ENCODE assay signal across 25 cellular contexts in the genomic region with DNA sequence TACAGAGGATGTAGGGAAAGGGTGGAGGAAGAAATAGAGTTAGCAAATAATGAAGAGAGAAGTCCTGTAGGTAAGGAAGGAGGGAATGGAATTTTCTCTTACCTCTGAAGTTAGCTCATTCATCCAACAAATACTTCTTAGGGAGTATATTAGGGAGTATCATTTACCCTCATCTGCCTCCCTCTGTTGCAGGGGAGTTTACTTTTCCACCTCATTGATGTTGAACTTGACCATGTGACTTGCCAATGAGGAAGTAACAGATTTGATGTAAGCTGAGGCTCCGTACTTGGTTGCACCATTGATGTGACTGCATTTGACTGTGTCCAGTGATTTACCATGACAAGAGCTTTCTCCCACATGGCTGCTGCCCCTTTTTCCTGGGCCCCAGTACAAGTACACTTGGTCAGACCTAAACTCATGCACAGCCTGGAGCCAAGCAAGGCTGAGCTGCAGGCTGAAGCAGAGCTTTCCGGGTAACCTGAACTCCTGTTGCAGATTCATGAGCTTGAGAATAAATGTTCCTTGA.
"Had no signal": no experiment of that assay in that cellular context is flagged by ENCODE, and none has a peak within 500 bp of the region (broad histone marks: within the 10 kb centered on the region; RNA-seq: fewer than 3 reads in every experiment).

No MANE protein-coding gene starts in this region.

- H3K4me1 Mint-ChIP-seq: activated CD4-positive, alpha-beta T cell treated with anti-CD3 and anti-CD28 coated beads, Interleukin-2, amount 10 ng/mL, durations not matched to agents 24 days and 14 days; activated naive CD8-positive, alpha-beta T cell treated with anti-CD3 and anti-CD28 coated beads for 36 hours had no signal

- ATAC-seq: body of pancreas; mucosa of descending colon; natural killer cell treated with Interleukin-12 subunit alpha and Interleukin-12 subunit beta and Interleukin-15 and Interleukin-18, amount 100 ng/mL, for 72 hours had no signal

- H3K4me1 ChIP-seq: colonic mucosa had no signal

- H3K36me3 Mint-ChIP-seq: activated CD4-positive, alpha-beta memory T cell treated with anti-CD3 and anti-CD28 coated beads for 36 hours; activated naive CD8-positive, alpha-beta T cell treated with anti-CD3 and anti-CD28 coated beads for 36 hours; natural killer cell treated with Interleukin-12 subunit alpha and Interleukin-12 subunit beta and Interleukin-15 and Interleukin-18, amount 100 ng/mL, for 72 hours had no signal

- H3K27me3 ChIP-seq: adrenal gland, body of pancreas, colonic mucosa, tibial nerve had no signal

- H3K9me3 Mint-ChIP-seq: activated CD4-positive, alpha-beta memory T cell treated with anti-CD3 and anti-CD28 coated beads for 36 hours; activated CD4-positive, alpha-beta T cell treated with anti-CD3 and anti-CD28 coated beads, Interleukin-2, amount 10 ng/mL, durations not matched to agents 24 days and 14 days; activated naive CD4-positive, alpha-beta T cell treated with anti-CD3 and anti-CD28 coated beads for 36 hours; activated naive CD8-positive, alpha-beta T cell treated with anti-CD3 and anti-CD28 coated beads for 36 hours; activated T-helper 1 cell treated with anti-CD3 and anti-CD28 coated beads, Interleukin-12 subunit alpha, Interleukin-12 subunit beta, Interleukin-2, Interleukin-4 antibody, amounts not matched to agents 30 ng/mL and 10 ng/mL and 1 ng/mL, durations not matched to agents 14 hours and 24 hours and 36 hours; natural killer cell treated with Interleukin-12 subunit alpha and Interleukin-12 subunit beta and Interleukin-15 and Interleukin-18, amount 100 ng/mL, for 72 hours had no signal

- H3K4me2 ChIP-seq: smooth muscle cell had no signal

- H3K27ac ChIP-seq: adrenal gland, body of pancreas, colonic mucosa, dorsolateral prefrontal cortex, left ventricle myocardium inferior, tibial nerve had no signal

- H3K27ac Mint-ChIP-seq: activated CD4-positive, alpha-beta memory T cell treated with anti-CD3 and anti-CD28 coated beads for 36 hours; activated CD4-positive, alpha-beta T cell treated with anti-CD3 and anti-CD28 coated beads, Interleukin-2, amount 10 ng/mL, durations not matched to agents 24 days and 14 days; activated naive CD4-positive, alpha-beta T cell treated with anti-CD3 and anti-CD28 coated beads for 36 hours; activated naive CD8-positive, alpha-beta T cell treated with anti-CD3 and anti-CD28 coated beads for 36 hours; activated T-helper 1 cell treated with anti-CD3 and anti-CD28 coated beads, Interleukin-12 subunit alpha, Interleukin-12 subunit beta, Interleukin-2, Interleukin-4 antibody, amounts not matched to agents 30 ng/mL and 10 ng/mL and 1 ng/mL, durations not matched to agents 14 hours and 24 hours and 36 hours; natural killer cell treated with Interleukin-12 subunit alpha and Interleukin-12 subunit beta and Interleukin-15 and Interleukin-18, amount 100 ng/mL, for 72 hours had no signal

- H3K36me3 ChIP-seq: adrenal gland, colonic mucosa, left ventricle myocardium inferior, tibial nerve had no signal

- H3K4me3 ChIP-seq: adrenal gland, body of pancreas, colonic mucosa, dorsolateral prefrontal cortex, left ventricle myocardium inferior, lung, mucosa of descending colon, smooth muscle cell, tibial nerve had no signal

- H3K4me3 Mint-ChIP-seq: activated CD4-positive, alpha-beta memory T cell treated with anti-CD3 and anti-CD28 coated beads for 36 hours; activated CD4-positive, alpha-beta T cell treated with anti-CD3 and anti-CD28 coated beads, Interleukin-2, amount 10 ng/mL, durations not matched to agents 24 days and 14 days; activated naive CD4-positive, alpha-beta T cell treated with anti-CD3 and anti-CD28 coated beads for 36 hours; activated naive CD8-positive, alpha-beta T cell treated with anti-CD3 and anti-CD28 coated beads for 36 hours; activated T-helper 1 cell treated with anti-CD3 and anti-CD28 coated beads, Interleukin-12 subunit alpha, Interleukin-12 subunit beta, Interleukin-2, Interleukin-4 antibody, amounts not matched to agents 30 ng/mL and 10 ng/mL and 1 ng/mL, durations not matched to agents 14 hours and 24 hours and 36 hours; natural killer cell treated with Interleukin-12 subunit alpha and Interleukin-12 subunit beta and Interleukin-15 and Interleukin-18, amount 100 ng/mL, for 72 hours had no signal

- DNase-seq: activated CD4-positive, alpha-beta memory T cell treated with anti-CD3 and anti-CD28 coated beads for 36 hours; activated CD4-positive, alpha-beta T cell treated with anti-CD3 and anti-CD28 coated beads, Interleukin-2, amount 10 ng/mL, durations not matched to agents 24 days and 14 days; activated CD4-positive, CD25-positive, alpha-beta regulatory T cell treated with anti-CD3 and anti-CD28 coated beads, Interleukin-2, amount 50 U/mL, for 72 hours; activated CD8-positive, alpha-beta memory T cell treated with anti-CD3 and anti-CD28 coated beads, Interleukin-2, amount 50 U/mL, for 4 hours; activated effector memory CD4-positive, alpha-beta T cell treated with anti-CD3 and anti-CD28 coated beads, Interleukin-2, amount 50 U/mL, for 16 hours; activated naive CD4-positive, alpha-beta T cell treated with anti-CD3 and anti-CD28 coated beads for 36 hours; activated naive CD8-positive, alpha-beta T cell treated with anti-CD3 and anti-CD28 coated beads for 36 hours; activated T-cell treated with anti-CD3 and anti-CD28 coated beads, Interleukin-2, amount 50 U/mL, for 1 hour; adrenal gland; aorta; body of pancreas; colonic mucosa; dorsolateral prefrontal cortex; effector memory CD4-positive, alpha-beta T cell; glutamatergic neuron; left ventricle myocardium inferior; mucosa of descending colon; stimulated activated CD4-positive, alpha-beta T cell treated with anti-CD3 and anti-CD28 coated beads, Interleukin-1b, Interleukin-23, amount 100 ng/mL, for 48 hours; stimulated activated naive CD4-positive, alpha-beta T cell treated with Interleukin-2 at 50 U/mL for 16 hours; T1000 had no signal
